Comparison of ENCODE assay signal across 10 cellular contexts in the genomic region with DNA sequence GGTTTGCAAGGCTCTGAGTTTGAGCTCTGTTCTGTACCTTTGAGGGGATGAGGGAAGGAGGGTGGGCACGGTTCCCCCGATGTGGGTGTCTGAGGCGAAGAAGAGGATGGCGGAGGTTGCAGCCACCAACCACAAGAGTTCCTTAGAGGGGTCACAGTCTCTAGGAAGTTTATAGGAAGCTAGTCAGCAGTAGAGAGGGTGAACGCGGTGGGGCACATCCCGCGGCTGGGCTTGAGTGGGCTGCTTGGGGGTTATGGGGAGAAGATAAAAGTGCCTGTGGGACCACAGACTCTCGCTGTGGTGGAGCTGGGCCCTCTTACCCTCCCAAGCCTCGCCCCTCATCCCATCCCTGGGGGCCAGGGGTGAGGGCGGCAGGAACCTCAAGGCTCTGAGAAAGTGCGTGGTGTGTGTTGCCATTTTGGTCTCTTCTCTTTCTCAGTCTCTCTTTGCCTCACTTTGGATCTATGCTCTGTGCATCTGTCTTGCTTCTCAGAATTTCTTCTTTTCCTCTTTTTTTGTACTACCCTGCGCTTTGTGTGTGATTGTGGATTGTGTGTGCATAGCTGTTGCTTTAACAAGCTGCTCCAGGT. TPM values are rescaled to one million over a fixed set of nuclear protein-coding genes. Genes with fewer than 3 reads are reported as not detected.
DNase-seq lines count a peak whose midpoint lies in the region; TF ChIP-seq lines count a peak whose summit lies in the region.
"Had no signal": no experiment of that assay in that cellular context is flagged by ENCODE, and none has a peak within 500 bp of the region (broad histone marks: within the 10 kb centered on the region; RNA-seq: fewer than 3 reads in every experiment).

No MANE protein-coding gene starts in this region.

- no peak overlapping the region for H4K5ac ChIP-seq in mesendoderm (ENCODE audit: low read length)

- WGBS in mesendoderm (ENCODE audit: extremely low coverage, insufficient coverage, low lambda C conversion rate), result no CpG with 5 or more reads among the region's 13 CpGs

- H3K4me1 ChIP-seq in mononuclear cell (ENCODE audit: insufficient read depth, low read length) (peaks cover 52% of the 10 kb centered on the region), mesendoderm (ENCODE audit: control insufficient read depth, low read depth, low read length) (peaks cover 3% of the 10 kb centered on the region)

- no peak overlapping the region for H3K4me2 ChIP-seq in mesendoderm (ENCODE audit: low read length)

- H3K4me3 ChIP-seq in mononuclear cell (ENCODE audit: low read length), result peak overlapping the region; percentile 35
- no peak overlapping the region for H3K4me3 ChIP-seq in mesendoderm (ENCODE audit: low read length)
- H3K4me3 ChIP-seq in brain microvascular endothelial cell (ENCODE audit: low read depth, low read length), result no peak overlapping the region

- no peak overlapping the region for H2BK120ac ChIP-seq in mesendoderm (ENCODE audit: low read depth, low read length)

- no peak overlapping the region for H3K9ac ChIP-seq in mesendoderm (ENCODE audit: low read length)

- H3K56ac ChIP-seq in mesendoderm (ENCODE audit: low read length), result no peak overlapping the region

- H3K36me3 Mint-ChIP-seq in activated naive CD4-positive, alpha-beta T cell treated with anti-CD3 and anti-CD28 coated beads, Interleukin-2, amount 50 U/mL, for 24 hours, result peaks cover 10% of the 10 kb centered on the region

- H3K4ac ChIP-seq in mesendoderm (ENCODE audit: low read depth, low read length), result no peak overlapping the region

- no peak overlapping the region for H3K18ac ChIP-seq in mesendoderm (ENCODE audit: low read length)

- H4K8ac ChIP-seq in mesendoderm (ENCODE audit: low read depth, low read length), result no peak overlapping the region

- no peaks in the 10 kb centered on the region for H3K79me1 ChIP-seq in mesendoderm (ENCODE audit: low read length)

- H2BK15ac ChIP-seq in mesendoderm (replicated peaks; ENCODE audit: low read depth), result no peak overlapping the region

- H2BK5ac ChIP-seq in mesendoderm (ENCODE audit: low read length), result no peak overlapping the region

- in situ Hi-C loops in brain microvascular endothelial cell (cut with HindIII; ENCODE audit: low pct_ligation_motif_present, low sequenced_read_pairs), result no loop called here

- no peaks in the 10 kb centered on the region for H3K79me2 ChIP-seq in mesendoderm (ENCODE audit: control insufficient read depth, insufficient read depth, low read length)

- TF ChIP-seq CTCF in brain microvascular endothelial cell (IDR thresholded peaks at IDR 0.05; ENCODE audit: low read depth, low read length, missing control alignments), result no peak

- H3K4me3 Mint-ChIP-seq in activated naive CD4-positive, alpha-beta T cell treated with anti-CD3 and anti-CD28 coated beads, Interleukin-2, amount 50 U/mL, for 24 hours, result peak overlapping the region; percentile 95

- H3K23ac ChIP-seq in mesendoderm (ENCODE audit: low read length), result no peak overlapping the region

- no peaks in the 10 kb centered on the region for H3K9me3 Mint-ChIP-seq in activated naive CD4-positive, alpha-beta T cell treated with anti-CD3 and anti-CD28 coated beads, Interleukin-2, amount 50 U/mL, for 24 hours

- H3K27me3 Mint-ChIP-seq in activated naive CD4-positive, alpha-beta T cell treated with anti-CD3 and anti-CD28 coated beads, Interleukin-2, amount 50 U/mL, for 24 hours, result no peaks in the 10 kb centered on the region

- H3K27me3 ChIP-seq in mononuclear cell (ENCODE audit: insufficient read depth, low read length) (no peaks in the 10 kb centered on the region), mesendoderm (ENCODE audit: insufficient read depth, low read length, poor library complexity) (no peaks in the 10 kb centered on the region), brain microvascular endothelial cell (replicated peaks) (no peaks in the 10 kb centered on the region)

- H3K36me3 ChIP-seq in mesendoderm (ENCODE audit: control insufficient read depth, insufficient read depth, low read length) (no peaks in the 10 kb centered on the region), brain microvascular endothelial cell (replicated peaks) (no peaks in the 10 kb centered on the region)

- H3K27ac ChIP-seq in temporal lobe (ENCODE audit: low read depth, low read length) (peak overlapping the region; percentile 75), mesendoderm (ENCODE audit: low read depth, low read length) (no peak overlapping the region), brain microvascular endothelial cell (no peak overlapping the region)

- DNase-seq in activated effector memory CD4-positive, alpha-beta T cell treated with anti-CD3 and anti-CD28 coated beads, Interleukin-2, amount 50 U/mL, for 16 hours, result peak; percentile 73
- no peak for DNase-seq in activated effector memory CD4-positive, alpha-beta T cell treated with Interleukin-2 at 50 U/mL for 16 hours
- DNase-seq in mesendoderm (no peak), NCI-H2029 (lab: John Stamatoyannopoulos, UW) (no peak), brain microvascular endothelial cell (no peak)
- DNase-seq: MM.1S had no signal

- H3K9me3 ChIP-seq in mononuclear cell (ENCODE audit: low read depth, low read length), result no peaks in the 10 kb centered on the region

- peak overlapping the region; percentile 98 for H3K27ac Mint-ChIP-seq in activated naive CD4-positive, alpha-beta T cell treated with anti-CD3 and anti-CD28 coated beads, Interleukin-2, amount 50 U/mL, for 24 hours

- peaks cover 71% of the 10 kb centered on the region for H3K4me1 Mint-ChIP-seq in activated naive CD4-positive, alpha-beta T cell treated with anti-CD3 and anti-CD28 coated beads, Interleukin-2, amount 50 U/mL, for 24 hours

- no peak overlapping the region for H2AK5ac ChIP-seq in mesendoderm (ENCODE audit: low read length)

RNA-seq across cellular contexts. Expression of a gene that starts 2.7 kb away (rescaled TPM):
- total RNA-seq in mononuclear cell (94.3 TPM), temporal lobe (2.2 TPM)
- 0.42 TPM for polyA plus RNA-seq in mesendoderm (2013, experiment 1 of 2)
- 0.49 TPM for polyA plus RNA-seq in mesendoderm (2013, experiment 2 of 2)
- total RNA-seq: pulmonary artery endothelial cell had no signal

RNA-seq across cellular contexts. Expression of a gene that starts 19.7 kb away (rescaled TPM):
- total RNA-seq in mononuclear cell (0.31 TPM), temporal lobe (not detected)
- 0.44 TPM for polyA plus RNA-seq in mesendoderm (2013, experiment 1 of 2)
- polyA plus RNA-seq in mesendoderm (2013, experiment 2 of 2), result 0.46 TPM

RNA-seq across cellular contexts. Expression of a gene that starts 25.9 kb away (rescaled TPM):
- total RNA-seq in mononuclear cell, result 1.9 TPM
- total RNA-seq in temporal lobe, result 93.7 TPM
- polyA plus RNA-seq in mesendoderm (2013, experiment 1 of 2), result 296 TPM
- 299 TPM for polyA plus RNA-seq in mesendoderm (2013, experiment 2 of 2)

RNA-seq across cellular contexts. Expression of a gene that starts 29.6 kb away (rescaled TPM):
- 4.2 TPM for total RNA-seq in mononuclear cell
- total RNA-seq in temporal lobe, result 52.6 TPM
- polyA plus RNA-seq in mesendoderm (2013, experiment 1 of 2), result 0.28 TPM
- 0.42 TPM for polyA plus RNA-seq in mesendoderm (2013, experiment 2 of 2)

RNA-seq across cellular contexts. Expression of a gene that starts 36.2 kb away (rescaled TPM):
- total RNA-seq in mononuclear cell, result 2.6 TPM
- total RNA-seq in temporal lobe, result 10.8 TPM
- 5.7 TPM for polyA plus RNA-seq in mesendoderm (2013, experiment 1 of 2)
- 5.9 TPM for polyA plus RNA-seq in mesendoderm (2013, experiment 2 of 2)

Comparison
In these comparisons a context has a peak if more than half of its experiments do, and no peak if none do; other contexts are left out.
1. RNA of a gene that starts 2.7 kb away (total RNA-seq): 94.3 TPM in mononuclear cell (single experiment); 2.2 TPM in temporal lobe (single experiment); every median in the first group is over 10 times any median in the second.
2. RNA of a gene that starts 25.9 kb away (total RNA-seq): 93.7 TPM in temporal lobe (single experiment); 1.9 TPM in mononuclear cell (single experiment); every median in the first group is over 10 times any median in the second.